Comparison of ENCODE assay signal across 9 cellular contexts in genomic region chr4:146522098-146522861, GRCh38. TPM values are rescaled to one million over a fixed set of nuclear protein-coding genes. Genes with fewer than 3 reads are reported as not detected.
DNase-seq lines count a peak whose midpoint lies in the region; ATAC-seq, FAIRE-seq and TF ChIP-seq lines count a peak whose summit lies in the region.
"Had no signal": no experiment of that assay in that cellular context is flagged by ENCODE, and none has a peak within 500 bp of the region (broad histone marks: within the 10 kb centered on the region; RNA-seq: fewer than 3 reads in every experiment).

No MANE protein-coding gene starts in this region.

- peaks cover 12% of the 10 kb centered on the region for H3K79me2 ChIP-seq in HepG2 (ENCODE audit: insufficient read depth, low read length)

- peak overlapping the region; percentile 85 for H3K9ac ChIP-seq in HepG2 (ENCODE audit: insufficient read depth, low read depth, low read length)

- CTCF ChIA-PET in activated CD4-positive, alpha-beta T cell treated with anti-CD3 and anti-CD28 coated beads, Interleukin-2, amount 10 ng/mL, durations not matched to agents 7 days and 5 days (lab: Charles Lee) = interaction anchor here (1.1 to 2.6 kb wide), 2 partner anchors 10 to 41 kb away, joined by 3 to 11 read pairs; no protein-coding TSS in a partner anchor
- CTCF ChIA-PET in HepG2 (lab: Yijun Ruan, JAX; ENCODE audit: low intra/inter-chr PET ratio, low total read pairs) = no interaction called here

- H3K27ac ChIP-seq in HepG2 (ENCODE audit: extremely low read length, insufficient read depth, low read length) = peak overlapping the region; percentile 92

- H3K4me3 ChIP-seq in BE2C (ENCODE audit: low read depth, low read length) = peak overlapping the region; percentile 98
- H3K4me3 ChIP-seq in HepG2 (replicated peaks in 1 of 3; ENCODE audit: insufficient read depth in 1 of 3, low read depth in 2 of 3, low read length in 3 of 3) = peak overlapping the region; percentile 89 to 98 (median 94)

- peaks cover 22% of the 10 kb centered on the region for H3K4me1 Mint-ChIP-seq in activated CD4-positive, alpha-beta T cell treated with anti-CD3 and anti-CD28 coated beads, Interleukin-2, amount 10 ng/mL, durations not matched to agents 7 days and 5 days

- H4K20me1 ChIP-seq in HepG2 (ENCODE audit: insufficient read depth, low read length) = no peaks in the 10 kb centered on the region

- H3K4me2 ChIP-seq in HepG2 (ENCODE audit: low read depth, low read length) = peak overlapping the region; percentile 96

- H3K36me3 ChIP-seq in BE2C (no peaks in the 10 kb centered on the region), HepG2 (replicated peaks in 1 of 2; ENCODE audit: control insufficient read depth in 1 of 2, insufficient read depth in 2 of 2, low read length in 2 of 2) (no peaks in the 10 kb centered on the region)

- no peak overlapping the region for H3K4me3 Mint-ChIP-seq in activated CD4-positive, alpha-beta T cell treated with anti-CD3 and anti-CD28 coated beads, Interleukin-2, amount 10 ng/mL, durations not matched to agents 7 days and 5 days
- H3K4me3 Mint-ChIP-seq: activated naive CD4-positive, alpha-beta T cell treated with anti-CD3 and anti-CD28 coated beads, Interleukin-2, amount 50 U/mL, for 24 hours had no signal

- H3K9me3 ChIP-seq in BE2C = no peaks in the 10 kb centered on the region
- no peaks in the 10 kb centered on the region for H3K9me3 ChIP-seq in HepG2 (ENCODE audit: low read length)

- TF ChIP-seq POLR2A in HepG2 (IDR thresholded peaks at IDR 0.05; ENCODE audit: insufficient read depth in 1 of 2, low read depth in 2 of 2, low read length in 2 of 2) = peak; percentile 61 to 71

- intact Hi-C loops in HepG2 (cut with micrococcal nuclease; ENCODE audit: unreplicated experiment) = loop anchor here (5.0 kb wide), 1 partner anchor 180 kb away; no protein-coding TSS in a partner anchor

- no peak overlapping the region for H3K27ac Mint-ChIP-seq in activated CD4-positive, alpha-beta T cell treated with anti-CD3 and anti-CD28 coated beads, Interleukin-2, amount 10 ng/mL, durations not matched to agents 7 days and 5 days

- no peak for TF ChIP-seq CTCF in BE2C (IDR thresholded peaks at IDR 0.05; ENCODE audit: low read depth, low read length)
- TF ChIP-seq CTCF in HepG2 (CRISPR knock-in tag; IDR thresholded peaks at IDR 0.05) = 0 out of 2 replicates have a peak, but pooled peaks have one; percentile 7

- H3K9me3 Mint-ChIP-seq in activated CD4-positive, alpha-beta T cell treated with anti-CD3 and anti-CD28 coated beads, Interleukin-2, amount 10 ng/mL, durations not matched to agents 7 days and 5 days = peaks cover 2% of the 10 kb centered on the region
- H3K9me3 Mint-ChIP-seq: activated naive CD4-positive, alpha-beta T cell treated with anti-CD3 and anti-CD28 coated beads, Interleukin-2, amount 50 U/mL, for 24 hours had no signal

- FAIRE-seq in HepG2 (lab: Jason Lieb, UNC) = peak; percentile 60

- peak overlapping the region; percentile 95 for H2AFZ ChIP-seq in HepG2 (ENCODE audit: low read length)

- H3K36me3 Mint-ChIP-seq in activated CD4-positive, alpha-beta T cell treated with anti-CD3 and anti-CD28 coated beads, Interleukin-2, amount 10 ng/mL, durations not matched to agents 7 days and 5 days (ENCODE audit: low read depth) = no peaks in the 10 kb centered on the region

- 2% methylated on average over 20 of the region's 62 CpGs for WGBS in HepG2 (ENCODE audit: low lambda C conversion rate)

- peak; percentile 80 for ATAC-seq in GM19035 (IDR thresholded peaks at IDR 0.05; ENCODE audit: unreplicated experiment)
- peak; percentile 74 for ATAC-seq in HG03342 (IDR thresholded peaks at IDR 0.05; ENCODE audit: unreplicated experiment)
- peak; percentile 88 for ATAC-seq in HepG2

- H3K27me3 ChIP-seq in BE2C = no peaks in the 10 kb centered on the region
- H3K27me3 ChIP-seq in HepG2 (ENCODE audit: control insufficient read depth in 1 of 2, insufficient read depth in 2 of 2, low read length in 2 of 2) = no peaks in the 10 kb centered on the region; a peak in 2 of 5 replicates

- H3K4me1 ChIP-seq in BE2C (peaks cover 2% of the 10 kb centered on the region; the same call in 1 of the 2 replicates), HepG2 (ENCODE audit: insufficient read depth, low read length) (peaks cover 20% of the 10 kb centered on the region)

- no peak; the same call in 1 of the 2 replicates for TF ChIP-seq RAD21 in HepG2 (CRISPR knock-in tag; IDR thresholded peaks at IDR 0.05)

- DNase-seq in BE2C (peak; percentile 87), NCI-H510A treated with DMSO at 0.1 percent for 48 hours (lab: John Stamatoyannopoulos, UW) (peak; percentile 34), dermis blood vessel endothelial cell (peak; percentile 92), HepG2 (ENCODE audit: low spot score) (peak; percentile 63)
- DNase-seq in activated CD4-positive, alpha-beta T cell treated with anti-CD3 and anti-CD28 coated beads, Interleukin-2, amount 10 ng/mL, durations not matched to agents 7 days and 5 days = peak; percentile 87
- peak; percentile 77 to 80 for DNase-seq in stimulated activated CD4-positive, alpha-beta T cell treated with anti-CD3 and anti-CD28 coated beads, Interleukin-2, amount 100 ng/mL, for 48 hours

- BruUV-seq in HepG2 (replicated peaks; lab: Mats Ljungman, UMichigan) = TSS peak; percentile 82

- no peaks in the 10 kb centered on the region for H3K27me3 Mint-ChIP-seq in activated CD4-positive, alpha-beta T cell treated with anti-CD3 and anti-CD28 coated beads, Interleukin-2, amount 10 ng/mL, durations not matched to agents 7 days and 5 days
- H3K27me3 Mint-ChIP-seq: activated naive CD4-positive, alpha-beta T cell treated with anti-CD3 and anti-CD28 coated beads, Interleukin-2, amount 50 U/mL, for 24 hours had no signal

- in situ Hi-C loops in HepG2 (cut with HindIII; ENCODE audit: extremely low pct_ligation_motif_present, low pct_unique_long_range_greater_than_20kb) = no loop called here

- no peak for TF ChIP-seq EP300 in HepG2 (IDR thresholded peaks at IDR 0.05; ENCODE audit: low read depth in 2 of 2, low read length in 2 of 2)
- TF ChIP-seq EP300 in HepG2 (CRISPR knock-in tag; IDR thresholded peaks at IDR 0.05; ENCODE audit: borderline replicate concordance) = no peak

- POLR2A ChIA-PET in activated CD4-positive, alpha-beta T cell treated with anti-CD3 and anti-CD28 coated beads, Interleukin-2, amount 10 ng/mL, durations not matched to agents 7 days and 5 days (lab: Charles Lee) = no interaction called here
- POLR2A ChIA-PET in HepG2 (lab: Yijun Ruan, JAX) = no interaction called here

TF ChIP-seq in HepG2, 621 proteins besides CTCF, POLR2A, EP300 and RAD21 (continues in another document):
- TF ChIP-seq CENPT (CRISPR knock-in tag; IDR thresholded peaks at IDR 0.05; ENCODE audit: low read depth) (no peak), ISX (CRISPR knock-in tag; conservative IDR thresholded peaks at IDR 0.05) (0 out of 2 replicates have a peak, but pooled peaks have one; percentile 23)

RNA-seq across cellular contexts. Expression of gene SLC10A7, which starts 0.5 kb away (rescaled TPM):
- polyA plus RNA-seq in BE2C (2012; ENCODE audit: insufficient read depth, insufficient read length, low read depth) = 2.3 TPM
- total RNA-seq in activated CD4-positive, alpha-beta T cell treated with anti-CD3 and anti-CD28 coated beads, Interleukin-2, amount 10 ng/mL, durations not matched to agents 7 days and 5 days = 10 to 100 TPM; 15.9 to 23.3 TPM
- total RNA-seq in dermis blood vessel endothelial cell (12.8 and 14.7 TPM in 2 replicates), HepG2 (2016; rRNA removed; fragmentation: Illumina TruSeq; extraction: Trizol) (14.7 and 18.8 TPM in 2 replicates)
- total RNA-seq in HepG2 (2016; cell fraction: cytosol; rRNA removed; fragmentation: Illumina TruSeq; extraction: Trizol; ENCODE audit: low read depth) = 1.2 and 3.0 TPM in 2 replicates
- total RNA-seq in HepG2 (2016; cell fraction: insoluble cytoplasmic fraction; rRNA removed; fragmentation: Illumina TruSeq; extraction: Trizol) = 11.3 and 12.7 TPM in 2 replicates
- 4.2 and 4.6 TPM in 2 replicates for total RNA-seq in HepG2 (2016; cell fraction: membrane; rRNA removed; fragmentation: Illumina TruSeq; extraction: Trizol)
- 30.7 and 36.5 TPM in 2 replicates for total RNA-seq in HepG2 (2016; cell fraction: nucleus; rRNA removed; fragmentation: Illumina TruSeq; extraction: Trizol)
- polyA plus RNA-seq in HepG2 (2011; rRNA removed) = 12.7 and 18.5 TPM in 2 replicates
- polyA plus RNA-seq in HepG2 (2011; cell fraction: cytosol; rRNA removed) = 6.6 and 9.9 TPM in 2 replicates
- polyA plus RNA-seq in HepG2 (2011; cell fraction: nucleus; rRNA removed) = 18.0 and 21.3 TPM in 2 replicates
- polyA plus RNA-seq in HepG2 (2012) = 6.8 and 7.2 TPM in 2 replicates
- 0.58 and 0.92 TPM in 2 replicates for polyA plus RNA-seq in HepG2 (2016; cell fraction: cytosol; fragmentation: Illumina TruSeq; extraction: Trizol; ENCODE audit: low read depth)
- polyA plus RNA-seq in HepG2 (2016; cell fraction: insoluble cytoplasmic fraction; fragmentation: Illumina TruSeq; extraction: Trizol; ENCODE audit: low read depth) = 9.4 and 10.9 TPM in 2 replicates
- 2.0 and 2.4 TPM in 2 replicates for polyA plus RNA-seq in HepG2 (2016; cell fraction: membrane; fragmentation: Illumina TruSeq; extraction: Trizol; ENCODE audit: low read depth)
- 14.9 and 16.2 TPM in 2 replicates for polyA plus RNA-seq in HepG2 (2016; cell fraction: nucleus; fragmentation: Illumina TruSeq; extraction: Trizol; ENCODE audit: insufficient read depth, low read depth)
- polyA minus RNA-seq in HepG2 (2011; rRNA and poly(A)+ RNA removed; ENCODE audit: low replicate concordance) = 4.7 and 10.5 TPM in 2 replicates
- 7.4 and 8.6 TPM in 2 replicates for polyA minus RNA-seq in HepG2 (2011; cell fraction: cytosol; rRNA and poly(A)+ RNA removed)
- polyA minus RNA-seq in HepG2 (2011; cell fraction: nucleus; rRNA and poly(A)+ RNA removed) = 50.8 and 53.3 TPM in 2 replicates

Comparison
In these comparisons a context has a peak if more than half of its experiments do, and no peak if none do; other contexts are left out.
1. Peak in every context shown above with its lines: DNase-seq, ATAC-seq, H3K4me3 ChIP-seq and H3K27ac ChIP-seq.
2. DNase-seq: peak in every context shown above with its lines; median percentile 92 in dermis blood vessel endothelial cell; 87 in BE2C; 87 in activated CD4-positive, alpha-beta T cell treated with anti-CD3 and anti-CD28 coated beads, Interleukin-2, amount 10 ng/mL, durations not matched to agents 7 days and 5 days; 78 in stimulated activated CD4-positive, alpha-beta T cell treated with anti-CD3 and anti-CD28 coated beads, Interleukin-2, amount 100 ng/mL, for 48 hours; 63 in HepG2; 34 in NCI-H510A treated with DMSO at 0.1 percent for 48 hours.